35 cellular contexts compared by ENCODE assay signal in genomic region chr18:62509779-62510178, GRCh38.
"Had no signal": no experiment of that assay in that cellular context is flagged by ENCODE, and none has a peak within 500 bp of the region (broad histone marks: within the 10 kb centered on the region; RNA-seq: fewer than 3 reads in every experiment).

No MANE protein-coding gene starts in this region.

- H3K4me1 ChIP-seq: ascending aorta, breast epithelium, colonic mucosa had no signal

- DNase-seq: activated CD4-positive, alpha-beta memory T cell treated with anti-CD3 and anti-CD28 coated beads for 36 hours; activated CD4-positive, alpha-beta T cell treated with anti-CD3 and anti-CD28 coated beads for 36 hours; activated CD4-positive, alpha-beta T cell treated with anti-CD3 and anti-CD28 coated beads, Interleukin-2, amount 10 ng/mL, durations not matched to agents 24 days and 14 days; activated CD4-positive, CD25-positive, alpha-beta regulatory T cell; activated CD4-positive, CD25-positive, alpha-beta regulatory T cell treated with anti-CD3 and anti-CD28 coated beads, Interleukin-2, amount 50 U/mL, for 72 hours; activated CD8-positive, alpha-beta memory T cell treated with anti-CD3 and anti-CD28 coated beads, Interleukin-2, amount 10 ng/mL, durations not matched to agents 7 days and 5 days; activated CD8-positive, alpha-beta memory T cell treated with anti-CD3 and anti-CD28 coated beads, Interleukin-2, amount 50 U/mL, for 4 hours; activated CD8-positive, alpha-beta T cell treated with anti-CD3 and anti-CD28 coated beads, Interleukin-2, amount 10 ng/mL, durations not matched to agents 7 days and 5 days; activated effector memory CD4-positive, alpha-beta T cell treated with anti-CD3 and anti-CD28 coated beads, Interleukin-2, amount 50 U/mL, for 16 hours; activated naive CD4-positive, alpha-beta T cell treated with anti-CD3 and anti-CD28 coated beads for 36 hours; activated naive CD8-positive, alpha-beta T cell treated with anti-CD3 and anti-CD28 coated beads, Interleukin-2, amount 10 ng/mL, durations not matched to agents 7 days and 5 days; activated T-cell treated with anti-CD3 and anti-CD28 coated beads, Interleukin-2, amount 50 U/mL, for 1 hour; activated T-cell treated with anti-CD3 and anti-CD28 coated beads, Interleukin-2, amount 50 U/mL, for 48 hours; central memory CD4-positive, alpha-beta T cell; cerebellar nuclear complex; colonic mucosa; effector CD8-positive, alpha-beta T cell; esophagus squamous epithelium; foreskin melanocyte; T-helper 1 cell; T-helper 17 cell; T1000; WERI-Rb-1 had no signal

- H3K27ac Mint-ChIP-seq: activated CD4-positive, alpha-beta memory T cell treated with anti-CD3 and anti-CD28 coated beads for 36 hours; activated CD4-positive, alpha-beta T cell treated with anti-CD3 and anti-CD28 coated beads for 36 hours; activated CD4-positive, alpha-beta T cell treated with anti-CD3 and anti-CD28 coated beads, Interleukin-2, amount 10 ng/mL, durations not matched to agents 24 days and 14 days; activated CD8-positive, alpha-beta memory T cell treated with anti-CD3 and anti-CD28 coated beads, Interleukin-2, amount 10 ng/mL, durations not matched to agents 7 days and 5 days; activated CD8-positive, alpha-beta T cell treated with anti-CD3 and anti-CD28 coated beads, Interleukin-2, amount 10 ng/mL, durations not matched to agents 7 days and 5 days; activated naive CD4-positive, alpha-beta T cell treated with anti-CD3 and anti-CD28 coated beads for 36 hours; activated naive CD8-positive, alpha-beta T cell treated with anti-CD3 and anti-CD28 coated beads, Interleukin-2, amount 10 ng/mL, durations not matched to agents 7 days and 5 days; activated T-helper 1 cell treated with anti-CD3 and anti-CD28 coated beads, Interleukin-12 subunit alpha, Interleukin-12 subunit beta, Interleukin-2, Interleukin-4 antibody, amounts not matched to agents 30 ng/mL and 10 ng/mL and 1 ng/mL, durations not matched to agents 14 hours and 24 hours and 36 hours; activated T-helper 2 cell treated with anti-CD3 and anti-CD28 coated beads, Interferon-gamma antibody, Interleukin-2, Interleukin-4, amounts not matched to agents 10 μg/mL and 5 μg/mL and 100 μg/mL, durations not matched to agents 14 hours and 24 hours and 36 hours; brain; T-helper 17 cell; T-helper 2 cell treated with Interferon-gamma antibody and Interleukin-4, amounts not matched to agents 5 μg/mL and 100 μg/mL, for 36 hours had no signal

- H3K4me3 Mint-ChIP-seq: activated CD4-positive, alpha-beta memory T cell treated with anti-CD3 and anti-CD28 coated beads for 36 hours; activated CD4-positive, alpha-beta T cell treated with anti-CD3 and anti-CD28 coated beads for 36 hours; activated CD4-positive, alpha-beta T cell treated with anti-CD3 and anti-CD28 coated beads, Interleukin-2, amount 10 ng/mL, durations not matched to agents 24 days and 14 days; activated CD8-positive, alpha-beta memory T cell treated with anti-CD3 and anti-CD28 coated beads, Interleukin-2, amount 10 ng/mL, durations not matched to agents 7 days and 5 days; activated CD8-positive, alpha-beta T cell treated with anti-CD3 and anti-CD28 coated beads, Interleukin-2, amount 10 ng/mL, durations not matched to agents 7 days and 5 days; activated naive CD4-positive, alpha-beta T cell treated with anti-CD3 and anti-CD28 coated beads for 36 hours; activated naive CD4-positive, alpha-beta T cell treated with anti-CD3 and anti-CD28 coated beads, Interleukin-2, amount 50 U/mL, for 24 hours; activated naive CD8-positive, alpha-beta T cell treated with anti-CD3 and anti-CD28 coated beads, Interleukin-2, amount 10 ng/mL, durations not matched to agents 7 days and 5 days; activated T-helper 1 cell treated with anti-CD3 and anti-CD28 coated beads, Interleukin-12 subunit alpha, Interleukin-12 subunit beta, Interleukin-2, Interleukin-4 antibody, amounts not matched to agents 30 ng/mL and 10 ng/mL and 1 ng/mL, durations not matched to agents 14 hours and 24 hours and 36 hours; brain; T-helper 17 cell; T-helper 2 cell treated with Interferon-gamma antibody and Interleukin-4, amounts not matched to agents 5 μg/mL and 100 μg/mL, for 36 hours had no signal

- H3K4me3 ChIP-seq: ascending aorta, breast epithelium, cardiac muscle cell, colonic mucosa, esophagus squamous epithelium, gastroesophageal sphincter had no signal

- H3K4me1 Mint-ChIP-seq: brain had no signal

- H3K27me3 Mint-ChIP-seq: activated CD4-positive, alpha-beta memory T cell treated with anti-CD3 and anti-CD28 coated beads for 36 hours; activated CD4-positive, alpha-beta T cell treated with anti-CD3 and anti-CD28 coated beads for 36 hours; activated CD4-positive, alpha-beta T cell treated with anti-CD3 and anti-CD28 coated beads, Interleukin-2, amount 10 ng/mL, durations not matched to agents 24 days and 14 days; activated CD8-positive, alpha-beta memory T cell treated with anti-CD3 and anti-CD28 coated beads, Interleukin-2, amount 10 ng/mL, durations not matched to agents 7 days and 5 days; activated naive CD4-positive, alpha-beta T cell treated with anti-CD3 and anti-CD28 coated beads, Interleukin-2, amount 50 U/mL, for 24 hours; activated naive CD8-positive, alpha-beta T cell treated with anti-CD3 and anti-CD28 coated beads, Interleukin-2, amount 10 ng/mL, durations not matched to agents 7 days and 5 days; brain; T-helper 17 cell had no signal

- FAIRE-seq: endometrium, endothelial cell of umbilical vein had no signal

- H3K27ac ChIP-seq: ascending aorta, cardiac muscle cell, colonic mucosa, epithelial cell of prostate, esophagus squamous epithelium, gastroesophageal sphincter, WERI-Rb-1 had no signal

- H3K27me3 ChIP-seq: ascending aorta, breast epithelium, cardiac muscle cell, colonic mucosa, esophagus squamous epithelium, gastroesophageal sphincter had no signal

- H3K9me3 ChIP-seq: colonic mucosa had no signal

- ATAC-seq: activated CD4-positive, alpha-beta T cell treated with anti-CD3 and anti-CD28 coated beads for 36 hours; activated CD8-positive, alpha-beta memory T cell treated with anti-CD3 and anti-CD28 coated beads, Interleukin-2, amount 10 ng/mL, durations not matched to agents 7 days and 5 days; activated CD8-positive, alpha-beta T cell treated with anti-CD3 and anti-CD28 coated beads, Interleukin-2, amount 10 ng/mL, durations not matched to agents 7 days and 5 days; gastroesophageal sphincter; T-helper 17 cell had no signal

- H3K36me3 ChIP-seq: ascending aorta, breast epithelium, cardiac muscle cell, colonic mucosa, esophagus squamous epithelium, gastroesophageal sphincter, WERI-Rb-1 had no signal
